27 cellular contexts compared by ENCODE assay signal in genomic region chr4:185382754-185383153, GRCh38. TPM values are rescaled to one million over a fixed set of nuclear protein-coding genes. Genes with fewer than 3 reads are reported as not detected.
DNase-seq lines count a peak whose midpoint lies in the region; ATAC-seq, FAIRE-seq and TF ChIP-seq lines count a peak whose summit lies in the region.
"Had no signal": no experiment of that assay in that cellular context is flagged by ENCODE, and none has a peak within 500 bp of the region (broad histone marks: within the 10 kb centered on the region; RNA-seq: fewer than 3 reads in every experiment).

No MANE protein-coding gene starts in this region.

- H3F3A ChIP-seq in PC-3 (ENCODE audit: low read length, unreplicated experiment): no peaks in the 10 kb centered on the region

- H3K4me1 Mint-ChIP-seq in activated naive CD8-positive, alpha-beta T cell treated with anti-CD3 and anti-CD28 coated beads for 36 hours: peaks cover 12% of the 10 kb centered on the region

- H3K27ac ChIP-seq in HepG2 (ENCODE audit: extremely low read length, insufficient read depth, low read length) (peak overlapping the region; percentile 41), right lobe of liver (no peak overlapping the region), PC-3 (ENCODE audit: low read length) (no peak overlapping the region), VCaP (peak overlapping the region; percentile 96)

- H3K27ac Mint-ChIP-seq in activated naive CD8-positive, alpha-beta T cell treated with anti-CD3 and anti-CD28 coated beads for 36 hours: no peak overlapping the region
- H3K27ac Mint-ChIP-seq: B cell; CD14-positive monocyte; CD4-positive, alpha-beta memory T cell; CD4-positive, CD25-positive, alpha-beta regulatory T cell; CD8-positive, alpha-beta memory T cell had no signal

- no peaks in the 10 kb centered on the region for H3K79me2 ChIP-seq in HepG2 (ENCODE audit: insufficient read depth, low read length)
- no peaks in the 10 kb centered on the region for H3K79me2 ChIP-seq in PC-3 (ENCODE audit: low read length)

- peaks cover 51% of the 10 kb centered on the region for H3K4me1 ChIP-seq in HepG2 (ENCODE audit: insufficient read depth, low read length)
- peaks cover 0 to 19% (median 0%) of the 10 kb centered on the region in 4 donors for H3K4me1 ChIP-seq in right lobe of liver
- H3K4me1 ChIP-seq in PC-3 (ENCODE audit: insufficient read depth, low read length): peaks cover 13% of the 10 kb centered on the region

- TF ChIP-seq RAD21 in HepG2 (CRISPR knock-in tag; IDR thresholded peaks at IDR 0.05): no peak

- peaks cover 27% of the 10 kb centered on the region for H3K27me3 Mint-ChIP-seq in activated naive CD8-positive, alpha-beta T cell treated with anti-CD3 and anti-CD28 coated beads for 36 hours
- H3K27me3 Mint-ChIP-seq: B cell; CD4-positive, alpha-beta memory T cell had no signal

- CTCF ChIA-PET in HepG2 (lab: Yijun Ruan, JAX; ENCODE audit: low intra/inter-chr PET ratio, low total read pairs) (no interaction called here), PC-3 (lab: Charles Lee) (no interaction called here)

- in situ Hi-C loops in HepG2 (cut with HindIII; ENCODE audit: extremely low pct_ligation_motif_present, low pct_unique_long_range_greater_than_20kb): no loop called here
- in situ Hi-C loops in ACHN (cut with HindIII; ENCODE audit: low pct_ligation_motif_present, low pct_unique_long_range_greater_than_20kb, low sequenced_read_pairs): no loop called here

- H3K27me3 ChIP-seq in HepG2 (ENCODE audit: control insufficient read depth in 1 of 2, insufficient read depth in 2 of 2, low read length in 2 of 2) (no peaks in the 10 kb centered on the region), right lobe of liver (no peaks in the 10 kb centered on the region), PC-3 (ENCODE audit: low read length) (no peaks in the 10 kb centered on the region)
- H3K27me3 ChIP-seq: BLaER1 treated with 17β-estradiol and CSF1 and Interleukin-3, amounts not matched to agents 10 nM and 100 nM had no signal

- H3K4me2 ChIP-seq in HepG2 (ENCODE audit: low read depth, low read length) (no peak overlapping the region; the same call in 1 of the 2 replicates), PC-3 (ENCODE audit: low read length) (0 out of 2 replicates have a peak overlapping the region, but pooled peaks have one; percentile 57)

- no peak overlapping the region for H2AFZ ChIP-seq in HepG2 (ENCODE audit: low read length)
- H2AFZ ChIP-seq in PC-3 (ENCODE audit: low read length): no peak overlapping the region

- H3K9ac ChIP-seq in HepG2 (ENCODE audit: insufficient read depth, low read depth, low read length) (no peak overlapping the region), PC-3 (ENCODE audit: low read length) (no peak overlapping the region)
- H3K9ac ChIP-seq: BLaER1 treated with 17β-estradiol and CSF1 and Interleukin-3, amounts not matched to agents 10 nM and 100 nM had no signal

- FAIRE-seq in HepG2 (lab: Jason Lieb, UNC): no peak
- FAIRE-seq: A204.1, GM12878, GM12892, GM18507 had no signal

- TF ChIP-seq POLR2A in HepG2 (IDR thresholded peaks at IDR 0.05; ENCODE audit: insufficient read depth in 1 of 2, low read depth in 2 of 2, low read length in 2 of 2) (no peak), right lobe of liver (IDR thresholded peaks at IDR 0.05) (no peak)

- H4K20me1 ChIP-seq in HepG2 (ENCODE audit: insufficient read depth, low read length): no peaks in the 10 kb centered on the region
- no peaks in the 10 kb centered on the region for H4K20me1 ChIP-seq in PC-3 (ENCODE audit: low read length)
- H4K20me1 ChIP-seq: BLaER1 treated with 17β-estradiol and CSF1 and Interleukin-3, amounts not matched to agents 10 nM and 100 nM had no signal

- POLR2A ChIA-PET in HepG2 (lab: Yijun Ruan, JAX): no interaction called here
- POLR2A ChIA-PET in PC-3 (lab: Charles Lee; ENCODE audit: unreplicated experiment): no interaction called here

- 0 out of 5 replicates have a peak, but pooled peaks cover 0 to 2% of the 10 kb centered on the region in 2 experiments for H3K36me3 ChIP-seq in HepG2 (replicated peaks in 1 of 2; ENCODE audit: control insufficient read depth in 1 of 2, insufficient read depth in 2 of 2, low read length in 2 of 2)
- H3K36me3 ChIP-seq in right lobe of liver: no peaks in the 10 kb centered on the region
- no peaks in the 10 kb centered on the region for H3K36me3 ChIP-seq in PC-3 (ENCODE audit: low read depth, low read length)

- peaks cover 26% of the 10 kb centered on the region for H3K36me3 Mint-ChIP-seq in activated naive CD8-positive, alpha-beta T cell treated with anti-CD3 and anti-CD28 coated beads for 36 hours
- H3K36me3 Mint-ChIP-seq: CD14-positive monocyte had no signal

- DNase-seq in HepG2 (ENCODE audit: low spot score) (peak; percentile 15), right lobe of liver (no peak), PC-3 (no peak), ACHN (no peak)
- no peak for DNase-seq in activated naive CD8-positive, alpha-beta T cell treated with anti-CD3 and anti-CD28 coated beads for 36 hours
- DNase-seq in activated CD4-positive, alpha-beta T cell treated with anti-CD3 and anti-CD28 coated beads, Interleukin-2, amount 50 U/mL, for 1 hour: no peak
- DNase-seq: 8988T; AML-193; CD4-positive, alpha-beta memory T cell; CD4-positive, CD25-positive, alpha-beta regulatory T cell; CD8-positive, alpha-beta memory T cell; COR-L47; DMS 273 treated with DMSO at 0.1 percent for 48 hours; DMS79; DND-41; EL; GDM1 had no signal

- H3K4me3 ChIP-seq in HepG2 (replicated peaks in 1 of 3; ENCODE audit: insufficient read depth in 1 of 3, low read depth in 2 of 3, low read length in 3 of 3) (no peak overlapping the region), right lobe of liver (no peak overlapping the region), PC-3 (ENCODE audit: low read length) (no peak overlapping the region)
- H3K4me3 ChIP-seq: GM12878 had no signal

- no TSS peak for BruUV-seq in HepG2 (replicated peaks; lab: Mats Ljungman, UMichigan)
- no TSS peak for BruUV-seq in PC-3 (replicated peaks; lab: Mats Ljungman, UMichigan)

- peak in 1 of 2 experiments; percentile 66; a peak in 1 of 4 replicates for TF ChIP-seq EP300 in HepG2 (IDR thresholded peaks at IDR 0.05; ENCODE audit: low read depth in 2 of 2, low read length in 2 of 2)
- no peak for TF ChIP-seq EP300 in HepG2 (CRISPR knock-in tag; IDR thresholded peaks at IDR 0.05; ENCODE audit: borderline replicate concordance)

- no peak for TF ChIP-seq CTCF in HepG2 (CRISPR knock-in tag; IDR thresholded peaks at IDR 0.05)
- TF ChIP-seq CTCF in right lobe of liver (IDR thresholded peaks at IDR 0.05): no peak
- no peak for TF ChIP-seq CTCF in PC-3 (conservative IDR thresholded peaks at IDR 0.05; ENCODE audit: low read depth, low read length)
- TF ChIP-seq CTCF in VCaP (conservative IDR thresholded peaks at IDR 0.05): no peak

- H3K4me3 Mint-ChIP-seq in activated naive CD8-positive, alpha-beta T cell treated with anti-CD3 and anti-CD28 coated beads for 36 hours: no peak overlapping the region
- H3K4me3 Mint-ChIP-seq: B cell; CD14-positive monocyte; CD4-positive, alpha-beta memory T cell; CD4-positive, CD25-positive, alpha-beta regulatory T cell; CD8-positive, alpha-beta memory T cell had no signal

- intact Hi-C loops in HepG2 (cut with micrococcal nuclease; ENCODE audit: unreplicated experiment): no loop called here
- intact Hi-C loops in right lobe of liver (cut with DNase I): no loop called here
- intact Hi-C loops in PC-3 (cut with micrococcal nuclease): no loop called here

- no peaks in the 10 kb centered on the region for H3K9me3 ChIP-seq in HepG2 (ENCODE audit: low read length)
- H3K9me3 ChIP-seq in right lobe of liver: no peaks in the 10 kb centered on the region
- no peaks in the 10 kb centered on the region for H3K9me3 ChIP-seq in PC-3 (ENCODE audit: low read length)

- H3K9me2 ChIP-seq in PC-3 (replicated peaks; ENCODE audit: low read length): no peaks in the 10 kb centered on the region

- ATAC-seq in HepG2: no peak
- ATAC-seq in right lobe of liver: no peak
- ATAC-seq in PC-3: no peak
- ATAC-seq: GM12878 had no signal

- H3K9me3 Mint-ChIP-seq in activated naive CD8-positive, alpha-beta T cell treated with anti-CD3 and anti-CD28 coated beads for 36 hours: peaks cover 9% of the 10 kb centered on the region

RNA-seq across cellular contexts. Expression of gene LRP2BP, which starts 13.0 kb away (rescaled TPM):
- total RNA-seq in HepG2 (2016; rRNA removed; fragmentation: Illumina TruSeq; extraction: Trizol): 0.17 and 0.29 TPM in 2 replicates
- 0.20 and 0.26 TPM in 2 replicates for total RNA-seq in HepG2 (2016; cell fraction: cytosol; rRNA removed; fragmentation: Illumina TruSeq; extraction: Trizol; ENCODE audit: low read depth)
- 0.16 and 0.35 TPM in 2 replicates for total RNA-seq in HepG2 (2016; cell fraction: insoluble cytoplasmic fraction; rRNA removed; fragmentation: Illumina TruSeq; extraction: Trizol)
- 0.37 and 0.48 TPM in 2 replicates for total RNA-seq in HepG2 (2016; cell fraction: membrane; rRNA removed; fragmentation: Illumina TruSeq; extraction: Trizol)
- total RNA-seq in HepG2 (2016; cell fraction: nucleus; rRNA removed; fragmentation: Illumina TruSeq; extraction: Trizol): 0.53 and 0.91 TPM in 2 replicates
- polyA plus RNA-seq in HepG2 (2011; rRNA removed): 0.22 and 0.29 TPM in 2 replicates
- 0.05 and 0.21 TPM in 2 replicates for polyA plus RNA-seq in HepG2 (2011; cell fraction: cytosol; rRNA removed)
- polyA plus RNA-seq in HepG2 (2011; cell fraction: nucleus; rRNA removed): 0.42 and 0.59 TPM in 2 replicates
- polyA plus RNA-seq in HepG2 (2012): 1.0 and 1.8 TPM in 2 replicates
- polyA plus RNA-seq in HepG2 (2016; cell fraction: cytosol; fragmentation: Illumina TruSeq; extraction: Trizol; ENCODE audit: low read depth): 0.03 and 0.08 TPM in 2 replicates
- polyA plus RNA-seq in HepG2 (2016; cell fraction: insoluble cytoplasmic fraction; fragmentation: Illumina TruSeq; extraction: Trizol; ENCODE audit: low read depth): 0.05 and 0.16 TPM in 2 replicates
- polyA plus RNA-seq in HepG2 (2016; cell fraction: membrane; fragmentation: Illumina TruSeq; extraction: Trizol; ENCODE audit: low read depth): 0.11 and 0.20 TPM in 2 replicates
- polyA plus RNA-seq in HepG2 (2016; cell fraction: nucleus; fragmentation: Illumina TruSeq; extraction: Trizol; ENCODE audit: insufficient read depth, low read depth): 0.14 and 0.37 TPM in 2 replicates
- polyA minus RNA-seq in HepG2 (2011; rRNA and poly(A)+ RNA removed; ENCODE audit: low replicate concordance): 0.04 and 0.68 TPM in 2 replicates
- polyA minus RNA-seq in HepG2 (2011; cell fraction: cytosol; rRNA and poly(A)+ RNA removed): 0.20 and 0.35 TPM in 2 replicates
- polyA minus RNA-seq in HepG2 (2011; cell fraction: nucleus; rRNA and poly(A)+ RNA removed): 2.1 and 2.6 TPM in 2 replicates
- under 1 TPM; 0.19 to 0.37 (median 0.27) TPM for total RNA-seq in right lobe of liver
- 0.40 and 0.44 TPM in 2 replicates for total RNA-seq in PC-3 (2014; rRNA removed)
- total RNA-seq in activated naive CD8-positive, alpha-beta T cell treated with anti-CD3 and anti-CD28 coated beads for 36 hours: under 1 TPM; 0.41 to 0.44 TPM
- total RNA-seq: G401 had no signal

RNA-seq across cellular contexts. Expression of gene ANKRD37, which starts 13.9 kb away (rescaled TPM):
- 1.9 and 2.2 TPM in 2 replicates for total RNA-seq in HepG2 (2016; rRNA removed; fragmentation: Illumina TruSeq; extraction: Trizol)
- total RNA-seq in HepG2 (2016; cell fraction: cytosol; rRNA removed; fragmentation: Illumina TruSeq; extraction: Trizol; ENCODE audit: low read depth): 1.9 and 2.6 TPM in 2 replicates
- 1.4 and 2.1 TPM in 2 replicates for total RNA-seq in HepG2 (2016; cell fraction: insoluble cytoplasmic fraction; rRNA removed; fragmentation: Illumina TruSeq; extraction: Trizol)
- total RNA-seq in HepG2 (2016; cell fraction: membrane; rRNA removed; fragmentation: Illumina TruSeq; extraction: Trizol): 1.8 and 2.2 TPM in 2 replicates
- total RNA-seq in HepG2 (2016; cell fraction: nucleus; rRNA removed; fragmentation: Illumina TruSeq; extraction: Trizol): 3.5 and 4.6 TPM in 2 replicates
- 46.2 and 51.4 TPM in 2 replicates for polyA plus RNA-seq in HepG2 (2011; rRNA removed)
- polyA plus RNA-seq in HepG2 (2011; cell fraction: cytosol; rRNA removed): 24.7 and 29.5 TPM in 2 replicates
- 13.1 and 13.3 TPM in 2 replicates for polyA plus RNA-seq in HepG2 (2011; cell fraction: nucleus; rRNA removed)
- polyA plus RNA-seq in HepG2 (2012): 23.4 and 38.1 TPM in 2 replicates
- polyA plus RNA-seq in HepG2 (2016; cell fraction: cytosol; fragmentation: Illumina TruSeq; extraction: Trizol; ENCODE audit: low read depth): 2.3 and 2.7 TPM in 2 replicates
- 1.5 and 1.8 TPM in 2 replicates for polyA plus RNA-seq in HepG2 (2016; cell fraction: insoluble cytoplasmic fraction; fragmentation: Illumina TruSeq; extraction: Trizol; ENCODE audit: low read depth)
- 2.1 and 2.2 TPM in 2 replicates for polyA plus RNA-seq in HepG2 (2016; cell fraction: membrane; fragmentation: Illumina TruSeq; extraction: Trizol; ENCODE audit: low read depth)
- polyA plus RNA-seq in HepG2 (2016; cell fraction: nucleus; fragmentation: Illumina TruSeq; extraction: Trizol; ENCODE audit: insufficient read depth, low read depth): 3.0 TPM in 2 replicates
- 11.9 and 47.4 TPM in 2 replicates for polyA minus RNA-seq in HepG2 (2011; rRNA and poly(A)+ RNA removed; ENCODE audit: low replicate concordance)
- polyA minus RNA-seq in HepG2 (2011; cell fraction: cytosol; rRNA and poly(A)+ RNA removed): 12.2 and 18.2 TPM in 2 replicates
- polyA minus RNA-seq in HepG2 (2011; cell fraction: nucleus; rRNA and poly(A)+ RNA removed): 15.5 and 18.2 TPM in 2 replicates
- 10 to 100 TPM in 2 of 6 experiments, 1 to 10 TPM in 4; 3.9 to 19.0 (median 6.0) TPM for total RNA-seq in right lobe of liver
- 11.2 and 18.7 TPM in 2 replicates for total RNA-seq in PC-3 (2014; rRNA removed)
- 10 to 100 TPM; 12.5 to 14.1 TPM for total RNA-seq in activated naive CD8-positive, alpha-beta T cell treated with anti-CD3 and anti-CD28 coated beads for 36 hours
- total RNA-seq: A673 had no signal

RNA-seq across cellular contexts. Expression of gene UFSP2, which starts 43.0 kb away (rescaled TPM):
- total RNA-seq in HepG2 (2016; rRNA removed; fragmentation: Illumina TruSeq; extraction: Trizol): 32.3 and 44.8 TPM in 2 replicates
- total RNA-seq in HepG2 (2016; cell fraction: cytosol; rRNA removed; fragmentation: Illumina TruSeq; extraction: Trizol; ENCODE audit: low read depth): 27.5 and 31.7 TPM in 2 replicates
- 30.0 and 43.9 TPM in 2 replicates for total RNA-seq in HepG2 (2016; cell fraction: insoluble cytoplasmic fraction; rRNA removed; fragmentation: Illumina TruSeq; extraction: Trizol)
- 30.6 and 35.7 TPM in 2 replicates for total RNA-seq in HepG2 (2016; cell fraction: membrane; rRNA removed; fragmentation: Illumina TruSeq; extraction: Trizol)
- 14.9 and 25.5 TPM in 2 replicates for total RNA-seq in HepG2 (2016; cell fraction: nucleus; rRNA removed; fragmentation: Illumina TruSeq; extraction: Trizol)
- polyA plus RNA-seq in HepG2 (2011; rRNA removed): 17.1 and 24.1 TPM in 2 replicates
- 15.3 and 19.2 TPM in 2 replicates for polyA plus RNA-seq in HepG2 (2011; cell fraction: cytosol; rRNA removed)
- polyA plus RNA-seq in HepG2 (2011; cell fraction: nucleus; rRNA removed): 5.7 and 6.9 TPM in 2 replicates
- polyA plus RNA-seq in HepG2 (2012): 18.2 and 23.6 TPM in 2 replicates
- 20.6 and 23.2 TPM in 2 replicates for polyA plus RNA-seq in HepG2 (2016; cell fraction: cytosol; fragmentation: Illumina TruSeq; extraction: Trizol; ENCODE audit: low read depth)
- 35.4 and 37.7 TPM in 2 replicates for polyA plus RNA-seq in HepG2 (2016; cell fraction: insoluble cytoplasmic fraction; fragmentation: Illumina TruSeq; extraction: Trizol; ENCODE audit: low read depth)
- 20.5 and 25.1 TPM in 2 replicates for polyA plus RNA-seq in HepG2 (2016; cell fraction: membrane; fragmentation: Illumina TruSeq; extraction: Trizol; ENCODE audit: low read depth)
- 13.0 and 15.3 TPM in 2 replicates for polyA plus RNA-seq in HepG2 (2016; cell fraction: nucleus; fragmentation: Illumina TruSeq; extraction: Trizol; ENCODE audit: insufficient read depth, low read depth)
- polyA minus RNA-seq in HepG2 (2011; rRNA and poly(A)+ RNA removed; ENCODE audit: low replicate concordance): 21.8 and 22.1 TPM in 2 replicates
- 16.2 and 26.8 TPM in 2 replicates for polyA minus RNA-seq in HepG2 (2011; cell fraction: cytosol; rRNA and poly(A)+ RNA removed)
- 19.4 and 35.4 TPM in 2 replicates for polyA minus RNA-seq in HepG2 (2011; cell fraction: nucleus; rRNA and poly(A)+ RNA removed)
- 10 to 100 TPM; 12.8 to 17.6 (median 14.0) TPM for total RNA-seq in right lobe of liver
- total RNA-seq in PC-3 (2014; rRNA removed): 24.6 and 27.0 TPM in 2 replicates
- 10 to 100 TPM; 25.6 to 27.2 TPM for total RNA-seq in activated naive CD8-positive, alpha-beta T cell treated with anti-CD3 and anti-CD28 coated beads for 36 hours

Comparison
In these comparisons a context has a peak if more than half of its experiments do, and no peak if none do; other contexts are left out.
1. H3K27ac ChIP-seq: peak in HepG2 (single experiment) and VCaP (single experiment); none in right lobe of liver (0 of 3) and PC-3 (single experiment).